ENCODE assay signal across 22 cellular contexts in genomic region chr11:117574551-117574950, GRCh38.
A peak's percentile ranks its signal among the peaks of the same experiment; 100 is the strongest.
DNase-seq lines count a peak whose midpoint lies in the region; ATAC-seq lines count a peak whose summit lies in the region.
"Had no signal": no experiment of that assay in that cellular context is flagged by ENCODE, and none has a peak within 500 bp of the region (broad histone marks: within the 10 kb centered on the region; RNA-seq: fewer than 3 reads in every experiment).

No MANE protein-coding gene starts in this region.

- peaks cover 13 to 15% of the 10 kb centered on the region in 2 donors for H3K27me3 Mint-ChIP-seq in T-cell

- no peak overlapping the region for H3K27ac Mint-ChIP-seq in T-cell
- H3K27ac Mint-ChIP-seq: CD4-positive, alpha-beta T cell; CD8-positive, alpha-beta memory T cell; HFFc6 had no signal

- no peak overlapping the region for H3K4me3 Mint-ChIP-seq in T-cell
- H3K4me3 Mint-ChIP-seq: CD14-positive monocyte; CD4-positive, alpha-beta T cell; CD8-positive, alpha-beta memory T cell; HFFc6 had no signal

- CTCF ChIA-PET in T-cell (lab: Charles Lee) = no interaction called here

- no peaks in the 10 kb centered on the region for H3K9me3 Mint-ChIP-seq in T-cell
- H3K9me3 Mint-ChIP-seq: CD4-positive, alpha-beta T cell; CD8-positive, alpha-beta memory T cell; HFFc6 had no signal

- H3K36me3 Mint-ChIP-seq in T-cell = no peaks in the 10 kb centered on the region
- H3K36me3 Mint-ChIP-seq: CD14-positive monocyte; CD8-positive, alpha-beta memory T cell had no signal

- DNase-seq in mesenteric fat pad (ENCODE audit: low spot score) = peak; percentile 77
- peak; percentile 19 for DNase-seq in sciatic nerve (ENCODE audit: low spot score)
- DNase-seq in substantia nigra (lab: John Stamatoyannopoulos, UW) = no peak
- no peak for DNase-seq in NCI-H1417 treated with DMSO at 0.1 percent for 48 hours (lab: John Stamatoyannopoulos, UW)
- DNase-seq in NCI-H524 treated with DMSO at 0.1 percent for 48 hours (lab: John Stamatoyannopoulos, UW) = no peak
- no peak for DNase-seq in T-cell
- DNase-seq: 8988T; ACHN; AML-193; BE2C; CD4-positive, alpha-beta T cell; CD8-positive, alpha-beta memory T cell; DMS 273 treated with DMSO at 0.1 percent for 48 hours; DMS79; EL; GDM1; GOT3; HFFc6 had no signal

- POLR2A ChIA-PET in T-cell (lab: Charles Lee) = no interaction called here

- peak overlapping the region; percentile 8 for H3K27ac ChIP-seq in cingulate gyrus (ENCODE audit: low read depth, low read length)
- H3K27ac ChIP-seq in substantia nigra (ENCODE audit: low read depth, low read length, poor library complexity, severe bottlenecking) = peak overlapping the region; percentile 22
- H3K27ac ChIP-seq: A549 had no signal

- ATAC-seq in sciatic nerve = no peak
- no peak for ATAC-seq in T-cell (replicated peaks in 1 of 4)
- ATAC-seq: A549, GM12878 had no signal

- H3K4me1 Mint-ChIP-seq in T-cell = no peaks in the 10 kb centered on the region

- intact Hi-C loops in sciatic nerve (cut with DNase I) = no loop called here

Comparison
In these comparisons a context has a peak if more than half of its experiments do, and no peak if none do; other contexts are left out.
1. DNase-seq: peak in mesenteric fat pad (single experiment) and sciatic nerve (single experiment); none in substantia nigra (0 of 49), NCI-H1417 treated with DMSO at 0.1 percent for 48 hours (single experiment), NCI-H524 treated with DMSO at 0.1 percent for 48 hours (single experiment) and T-cell (0 of 34).